Comparison of ENCODE assay signal across 8 cellular contexts in the genomic region with DNA sequence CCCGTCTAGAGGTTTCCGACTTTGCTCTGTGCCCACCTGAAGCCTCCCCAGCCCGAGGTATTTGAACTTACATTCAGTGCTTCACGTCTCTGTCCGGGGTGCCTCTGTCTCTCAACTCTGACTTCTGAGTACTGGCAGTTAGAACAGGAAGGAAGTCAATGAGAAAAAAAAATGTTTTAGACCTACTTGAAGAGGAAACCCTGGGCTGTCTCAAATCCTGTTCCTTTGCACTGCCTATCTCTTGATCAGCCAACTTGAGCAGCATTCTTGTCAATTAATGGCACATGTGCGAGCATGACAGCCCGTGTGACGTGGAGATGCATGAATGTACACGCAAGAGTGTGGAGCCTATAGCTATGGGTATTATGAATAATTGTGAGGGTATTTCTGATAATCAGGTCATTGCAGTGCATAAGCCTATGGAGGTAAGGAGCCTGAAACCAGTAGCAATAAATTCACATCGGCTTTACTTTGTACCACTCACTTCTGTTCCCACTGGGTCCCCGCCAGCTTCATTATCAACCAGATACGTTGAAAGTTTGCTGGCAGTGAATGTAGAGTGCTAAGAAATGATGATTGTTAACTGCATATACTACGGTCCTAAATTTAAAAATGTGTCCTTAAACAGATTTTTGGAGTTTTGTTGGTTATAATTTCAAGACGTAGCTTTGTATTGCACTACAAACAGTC. TPM values are rescaled to one million over a fixed set of nuclear protein-coding genes. Genes with fewer than 3 reads are reported as not detected.
DNase-seq lines count a peak whose midpoint lies in the region; ATAC-seq and TF ChIP-seq lines count a peak whose summit lies in the region.

A gene (minus strand): TSS at position 136 of the 690 bp plus-strand sequence. CDS start 10,889 bp downstream, outside the sequence.

- H3K4me3 ChIP-seq in GM06990 (replicated peaks; ENCODE audit: low read depth, low read length) (peak within 1 kb of the TSS; percentile 88), GM23338 (no peak within 1 kb of the TSS), fibroblast of the aortic adventitia (ENCODE audit: low read depth, low read length) (peak within 1 kb of the TSS; percentile 31), skeletal muscle satellite cell (ENCODE audit: low read length) (peak within 1 kb of the TSS; percentile 34)

- no peaks in the 10 kb centered on the region for H3K9me3 ChIP-seq in skeletal muscle satellite cell (replicated peaks; ENCODE audit: low read length)

- ATAC-seq in GM23338, result peak; percentile 67

- no peaks in the 10 kb centered on the region for H3K79me2 ChIP-seq in GM23338 (replicated peaks; ENCODE audit: insufficient read depth)

- no peak within 1 kb of the TSS for H3K9ac ChIP-seq in skeletal muscle satellite cell (ENCODE audit: low read depth, low read length)

- H3F3A ChIP-seq in GM23338 (replicated peaks; ENCODE audit: low read depth), result no peaks in the 10 kb centered on the region

- H3K9me2 ChIP-seq in GM23338 (ENCODE audit: insufficient read depth), result no peaks in the 10 kb centered on the region; the same call in 1 of the 2 replicates

- H3K9me3 Mint-ChIP-seq in GM23338, result no peaks in the 10 kb centered on the region

- H3K4me1 Mint-ChIP-seq in GM23338, result peaks cover 18% of the 10 kb centered on the region

- H3K27me3 Mint-ChIP-seq in GM23338 (ENCODE audit: insufficient read depth, low read depth, poor library complexity), result no peaks in the 10 kb centered on the region

- DNase-seq in GM06990 (ENCODE audit: extremely low read depth, insufficient read length) (peak; percentile 82), GM23338 (ENCODE audit: low spot score) (peak; percentile 34), MV-4-11 (lab: John Stamatoyannopoulos, UW) (peak; percentile 96), activated T-cell treated with anti-CD3 and anti-CD28 coated beads for 1 hour (ENCODE audit: low read depth) (peak; percentile 59), fibroblast of the aortic adventitia (ENCODE audit: low read depth) (no peak), islet precursor cell (no peak), NCI-H1694 (lab: John Stamatoyannopoulos, UW) (no peak)

- H3K27ac Mint-ChIP-seq in GM23338, result 0 out of 2 replicates have a peak within 1 kb of the TSS, but pooled peaks have one; percentile 35

- H3K27ac ChIP-seq in GM23338 (ENCODE audit: low read depth), result no peak within 1 kb of the TSS

- H3K4me2 ChIP-seq in GM23338 (peak within 1 kb of the TSS; percentile 50; the same call in 1 of the 2 replicates), skeletal muscle satellite cell (ENCODE audit: low read length) (peak within 1 kb of the TSS; percentile 56)

- H2AFZ ChIP-seq in GM23338, result peak within 1 kb of the TSS; percentile 50; the same call in 1 of the 2 replicates

- no peaks in the 10 kb centered on the region for H4K20me1 ChIP-seq in GM23338 (replicated peaks; ENCODE audit: insufficient read depth)

- no peaks in the 10 kb centered on the region for H3K36me3 Mint-ChIP-seq in GM23338 (ENCODE audit: low read depth)

- no peak within 1 kb of the TSS for H3K4me3 Mint-ChIP-seq in GM23338

- no peaks in the 10 kb centered on the region for H3K27me3 ChIP-seq in GM06990 (replicated peaks; ENCODE audit: control insufficient read depth, insufficient read depth, low read length)
- H3K27me3 ChIP-seq in GM23338 (ENCODE audit: insufficient read depth), result no peaks in the 10 kb centered on the region
- no peaks in the 10 kb centered on the region for H3K27me3 ChIP-seq in skeletal muscle satellite cell (ENCODE audit: control insufficient read depth, insufficient read depth, low read length)

- H3K36me3 ChIP-seq in GM06990 (ENCODE audit: control insufficient read depth, insufficient read depth, low read length), result peaks cover 4% of the 10 kb centered on the region
- no peaks in the 10 kb centered on the region for H3K36me3 ChIP-seq in GM23338 (ENCODE audit: insufficient read depth)
- H3K36me3 ChIP-seq in skeletal muscle satellite cell (ENCODE audit: insufficient read depth, low read length), result no peaks in the 10 kb centered on the region

- no peak for TF ChIP-seq CTCF in GM06990 (IDR thresholded peaks at IDR 0.05; ENCODE audit: insufficient read depth, low read length, poor library complexity, severe bottlenecking)
- no peak for TF ChIP-seq CTCF in GM23338 (conservative IDR thresholded peaks at IDR 0.05; ENCODE audit: low read depth in 2 of 2)
- no peak for TF ChIP-seq CTCF in fibroblast of the aortic adventitia (IDR thresholded peaks at IDR 0.05; ENCODE audit: insufficient read depth, low read length)

- H3K4me1 ChIP-seq in GM23338 (ENCODE audit: insufficient read depth) (no peaks in the 10 kb centered on the region), skeletal muscle satellite cell (ENCODE audit: control insufficient read depth, insufficient read depth, low read length) (peaks cover 13% of the 10 kb centered on the region)

TF ChIP-seq in GM23338, 12 proteins besides CTCF, POLR2A, EP300 and RAD21:
- TF ChIP-seq JUNB (IDR thresholded peaks at IDR 0.05; ENCODE audit: unreplicated experiment), result no peak
- TF ChIP-seq, protein P1, sequence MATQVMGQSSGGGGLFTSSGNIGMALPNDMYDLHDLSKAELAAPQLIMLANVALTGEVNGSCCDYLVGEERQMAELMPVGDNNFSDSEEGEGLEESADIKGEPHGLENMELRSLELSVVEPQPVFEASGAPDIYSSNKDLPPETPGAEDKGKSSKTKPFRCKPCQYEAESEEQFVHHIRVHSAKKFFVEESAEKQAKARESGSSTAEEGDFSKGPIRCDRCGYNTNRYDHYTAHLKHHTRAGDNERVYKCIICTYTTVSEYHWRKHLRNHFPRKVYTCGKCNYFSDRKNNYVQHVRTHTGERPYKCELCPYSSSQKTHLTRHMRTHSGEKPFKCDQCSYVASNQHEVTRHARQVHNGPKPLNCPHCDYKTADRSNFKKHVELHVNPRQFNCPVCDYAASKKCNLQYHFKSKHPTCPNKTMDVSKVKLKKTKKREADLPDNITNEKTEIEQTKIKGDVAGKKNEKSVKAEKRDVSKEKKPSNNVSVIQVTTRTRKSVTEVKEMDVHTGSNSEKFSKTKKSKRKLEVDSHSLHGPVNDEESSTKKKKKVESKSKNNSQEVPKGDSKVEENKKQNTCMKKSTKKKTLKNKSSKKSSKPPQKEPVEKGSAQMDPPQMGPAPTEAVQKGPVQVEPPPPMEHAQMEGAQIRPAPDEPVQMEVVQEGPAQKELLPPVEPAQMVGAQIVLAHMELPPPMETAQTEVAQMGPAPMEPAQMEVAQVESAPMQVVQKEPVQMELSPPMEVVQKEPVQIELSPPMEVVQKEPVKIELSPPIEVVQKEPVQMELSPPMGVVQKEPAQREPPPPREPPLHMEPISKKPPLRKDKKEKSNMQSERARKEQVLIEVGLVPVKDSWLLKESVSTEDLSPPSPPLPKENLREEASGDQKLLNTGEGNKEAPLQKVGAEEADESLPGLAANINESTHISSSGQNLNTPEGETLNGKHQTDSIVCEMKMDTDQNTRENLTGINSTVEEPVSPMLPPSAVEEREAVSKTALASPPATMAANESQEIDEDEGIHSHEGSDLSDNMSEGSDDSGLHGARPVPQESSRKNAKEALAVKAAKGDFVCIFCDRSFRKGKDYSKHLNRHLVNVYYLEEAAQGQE (IDR thresholded peaks at IDR 0.05; ENCODE audit: unreplicated experiment), result no peak
- no peak for TF ChIP-seq EZH2phosphoT487 (IDR thresholded peaks at IDR 0.05; ENCODE audit: unreplicated experiment)
- TF ChIP-seq ZNF114 (CRISPR knock-in tag; IDR thresholded peaks at IDR 0.05), result no peak

RNA-seq across cellular contexts. Expression of the gene that starts here (rescaled TPM):
- total RNA-seq in GM23338 (2014; rRNA removed; shearing (Covaris generic)), result not detected in 2 replicates
- polyA plus RNA-seq in GM23338 (2016; fragmentation: Nextera tagmentation; extraction: Ambion mirVana), result 0.89 and 1.8 TPM in 2 replicates
- 2.4 and 7.2 TPM in 2 replicates for total RNA-seq in fibroblast of the aortic adventitia (ENCODE audit: low replicate concordance)
- 5.5 and 6.6 TPM in 2 replicates for total RNA-seq in skeletal muscle satellite cell (2012; rRNA removed)

Comparison
In these comparisons a context has a peak if more than half of its experiments do, and no peak if none do; other contexts are left out.
1. DNase-seq: peak in GM06990 (single experiment), GM23338 (single experiment), MV-4-11 (single experiment) and activated T-cell treated with anti-CD3 and anti-CD28 coated beads for 1 hour (single experiment); none in fibroblast of the aortic adventitia (single experiment), islet precursor cell (single experiment) and NCI-H1694 (single experiment).